12 cellular contexts compared by ENCODE assay signal in genomic region chr20:62815066-62815991, GRCh38. TPM values are rescaled to one million over a fixed set of nuclear protein-coding genes. Genes with fewer than 3 reads are reported as not detected.
DNase-seq lines count a peak whose midpoint lies in the region; ATAC-seq and TF ChIP-seq lines count a peak whose summit lies in the region.
"Had no signal": no experiment of that assay in that cellular context is flagged by ENCODE, and none has a peak within 500 bp of the region (broad histone marks: within the 10 kb centered on the region; RNA-seq: fewer than 3 reads in every experiment).

No MANE protein-coding gene starts in this region.

- no peak for ATAC-seq in GM21381 (IDR thresholded peaks at IDR 0.05; ENCODE audit: unreplicated experiment)
- ATAC-seq in HG02642 (IDR thresholded peaks at IDR 0.05; ENCODE audit: poor library complexity, unreplicated experiment), result no peak

- TF ChIP-seq POLR2A in sigmoid colon (IDR thresholded peaks at IDR 0.05) (no peak), vagina (IDR thresholded peaks at IDR 0.05) (no peak)

- H3K4me1 ChIP-seq in ectodermal cell (ENCODE audit: control insufficient read depth, insufficient read depth, low read length), result peaks cover 27% of the 10 kb centered on the region
- peaks cover 0 to 49% (median 43%) of the 10 kb centered on the region in 4 donors for H3K4me1 ChIP-seq in sigmoid colon
- H3K4me1 ChIP-seq in vagina, result peaks cover 48% of the 10 kb centered on the region

- no peaks in the 10 kb centered on the region for H3K9me3 Mint-ChIP-seq in nephron progenitor cell
- H3K9me3 Mint-ChIP-seq: stimulated activated naive B cell treated with anti-CD40 and anti-IgM and Interleukin-4, amounts not matched to agents 10 μg/mL and 1 μg/mL and 100 μg/mL, for 72 hours had no signal

- H3K9me3 ChIP-seq in ectodermal cell (ENCODE audit: control insufficient read depth, low read length), result no peaks in the 10 kb centered on the region
- H3K9me3 ChIP-seq in sigmoid colon, result no peaks in the 10 kb centered on the region
- no peaks in the 10 kb centered on the region for H3K9me3 ChIP-seq in vagina
- H3K9me3 ChIP-seq: heart left ventricle, psoas muscle had no signal

- H3K4me3 ChIP-seq in ectodermal cell (ENCODE audit: insufficient read depth, low read depth, low read length) (no peak overlapping the region), sigmoid colon (no peak overlapping the region), vagina (no peak overlapping the region)

- peak overlapping the region; percentile 52 for H3K4me3 Mint-ChIP-seq in nephron progenitor cell

- TF ChIP-seq CTCF in nephron progenitor cell (IDR thresholded peaks at IDR 0.05) (no peak), sigmoid colon (IDR thresholded peaks at IDR 0.05) (no peak), vagina (IDR thresholded peaks at IDR 0.05) (no peak)

- H3K36me3 ChIP-seq in ectodermal cell (ENCODE audit: control insufficient read depth, insufficient read depth, low read length) (no peaks in the 10 kb centered on the region), sigmoid colon (peaks cover 16 to 36% (median 28%) of the 10 kb centered on the region in 4 donors), vagina (peaks cover 0 to 24% of the 10 kb centered on the region in 2 donors)

- H3K4me1 Mint-ChIP-seq in nephron progenitor cell, result peaks cover 15% of the 10 kb centered on the region

- WGBS in ectodermal cell, 2 experiments, result 15% methylated on average over 24 of the region's 24 CpGs
- WGBS in sigmoid colon, 2 donors, result 20 to 31% methylated on average over 24 of the region's 24 CpGs

- H3K36me3 Mint-ChIP-seq in nephron progenitor cell (ENCODE audit: low read depth), result no peaks in the 10 kb centered on the region

- no peak overlapping the region for H3K27ac Mint-ChIP-seq in nephron progenitor cell

- H3K27me3 ChIP-seq in ectodermal cell (ENCODE audit: control insufficient read depth, insufficient read depth, low read length, poor library complexity, severe bottlenecking) (peaks cover 28% of the 10 kb centered on the region), sigmoid colon (peaks cover 36 to 64% (median 47%) of the 10 kb centered on the region in 3 donors), vagina (peaks cover 13% of the 10 kb centered on the region)

- no peak for TF ChIP-seq EP300 in sigmoid colon (IDR thresholded peaks at IDR 0.05)

- DNase-seq in DMS 273 treated with DMSO at 0.1 percent for 48 hours (lab: John Stamatoyannopoulos, UW), result peak; percentile 11
- DNase-seq in M059J (ENCODE audit: low read depth), result peak; percentile 58
- DNase-seq in nephron progenitor cell, result peak; percentile 46
- no peak for DNase-seq in sigmoid colon
- DNase-seq in vagina (ENCODE audit: extremely low spot score in 2 of 2), result no peak
- DNase-seq: heart left ventricle; psoas muscle; SHP77; stimulated activated naive B cell treated with anti-CD40 and anti-IgM and Interleukin-4, amounts not matched to agents 10 μg/mL and 1 μg/mL and 100 μg/mL, for 72 hours had no signal

- intact Hi-C loops in sigmoid colon (cut with DNase I), result no loop called here
- intact Hi-C loops in vagina (cut with DNase I), result loop anchor here (10.0 kb wide), 1 partner anchor 401 kb away; no protein-coding TSS in a partner anchor

- H3K27ac ChIP-seq in ectodermal cell (ENCODE audit: insufficient read depth, low read depth, low read length, poor library complexity, severe bottlenecking) (peak overlapping the region; percentile 27), sigmoid colon (no peak overlapping the region), vagina (no peak overlapping the region)
- H3K27ac ChIP-seq: psoas muscle had no signal

- H3K27me3 Mint-ChIP-seq in nephron progenitor cell (ENCODE audit: low read depth, poor library complexity), result peaks cover 32% of the 10 kb centered on the region

RNA-seq across cellular contexts. Expression of gene COL9A3, which starts 1.5 kb away (rescaled TPM):
- 0.17 TPM in 1 of 2 replicates, not detected in the other for total RNA-seq in M059J (2014; rRNA removed; shearing (Covaris generic))
- 60.6 TPM for polyA plus RNA-seq in ectodermal cell (2013, experiment 1 of 4)
- polyA plus RNA-seq in ectodermal cell (2013, experiment 2 of 4), result 54.1 TPM
- 39.6 TPM for polyA plus RNA-seq in ectodermal cell (2013, experiment 3 of 4)
- 47.9 TPM for polyA plus RNA-seq in ectodermal cell (2013, experiment 4 of 4)
- total RNA-seq in sigmoid colon (10 to 100 TPM in 2 of 4 donors, 1 to 10 TPM in 2; 3.5 to 20.8 (median 10.8) TPM), vagina (1.2 TPM)
- polyA plus RNA-seq in sigmoid colon, result 1 to 10 TPM; 1.8 to 5.8 (median 4.4) TPM

RNA-seq across cellular contexts. Expression of gene OGFR, which starts 10.7 kb away (rescaled TPM):
- total RNA-seq in M059J (2014; rRNA removed; shearing (Covaris generic)), result 62.0 and 117 TPM in 2 replicates
- polyA plus RNA-seq in ectodermal cell (2013, experiment 1 of 4), result 19.7 TPM
- polyA plus RNA-seq in ectodermal cell (2013, experiment 2 of 4), result 17.8 TPM
- polyA plus RNA-seq in ectodermal cell (2013, experiment 3 of 4), result 17.8 TPM
- polyA plus RNA-seq in ectodermal cell (2013, experiment 4 of 4), result 16.0 TPM
- total RNA-seq in sigmoid colon (10 to 100 TPM; 44.7 to 61.5 (median 48.6) TPM), vagina (43.7 TPM)
- 10 to 100 TPM; 22.2 to 64.8 (median 43.7) TPM for polyA plus RNA-seq in sigmoid colon

RNA-seq across cellular contexts. Expression of gene MRGBP, which starts 19.1 kb away (rescaled TPM):
- total RNA-seq in M059J (2014; rRNA removed; shearing (Covaris generic)), result 56.4 and 65.9 TPM in 2 replicates
- 14.1 TPM for polyA plus RNA-seq in ectodermal cell (2013, experiment 1 of 4)
- polyA plus RNA-seq in ectodermal cell (2013, experiment 2 of 4), result 12.8 TPM
- polyA plus RNA-seq in ectodermal cell (2013, experiment 3 of 4), result 14.6 TPM
- polyA plus RNA-seq in ectodermal cell (2013, experiment 4 of 4), result 13.9 TPM
- total RNA-seq in sigmoid colon (10 to 100 TPM in 3 of 4 donors, 1 to 10 TPM in 1; 7.1 to 16.0 (median 12.4) TPM), vagina (10.6 TPM)
- polyA plus RNA-seq in sigmoid colon, result 10 to 100 TPM in 2 of 3 donors, 1 to 10 TPM in 1; 8.1 to 11.2 (median 10.2) TPM

RNA-seq across cellular contexts. Expression of gene TCFL5, which starts 46.3 kb away (rescaled TPM):
- total RNA-seq in M059J (2014; rRNA removed; shearing (Covaris generic)), result 13.8 and 19.1 TPM in 2 replicates
- polyA plus RNA-seq in ectodermal cell (2013, experiment 1 of 4), result 24.8 TPM
- polyA plus RNA-seq in ectodermal cell (2013, experiment 2 of 4), result 24.0 TPM
- polyA plus RNA-seq in ectodermal cell (2013, experiment 3 of 4), result 23.4 TPM
- 26.3 TPM for polyA plus RNA-seq in ectodermal cell (2013, experiment 4 of 4)
- total RNA-seq in sigmoid colon (10 to 100 TPM in 2 of 4 donors, 1 to 10 TPM in 2; 8.1 to 16.9 (median 12.1) TPM), vagina (11.5 TPM)
- 1 to 10 TPM; 2.3 to 7.8 (median 3.8) TPM for polyA plus RNA-seq in sigmoid colon

Comparison
In these comparisons a context has a peak if more than half of its experiments do, and no peak if none do; other contexts are left out.
1. DNase-seq: peak in DMS 273 treated with DMSO at 0.1 percent for 48 hours (single experiment), M059J (single experiment) and nephron progenitor cell (single experiment); none in sigmoid colon (single experiment) and vagina (0 of 2).